8 cellular contexts compared by ENCODE assay signal in the genomic region with DNA sequence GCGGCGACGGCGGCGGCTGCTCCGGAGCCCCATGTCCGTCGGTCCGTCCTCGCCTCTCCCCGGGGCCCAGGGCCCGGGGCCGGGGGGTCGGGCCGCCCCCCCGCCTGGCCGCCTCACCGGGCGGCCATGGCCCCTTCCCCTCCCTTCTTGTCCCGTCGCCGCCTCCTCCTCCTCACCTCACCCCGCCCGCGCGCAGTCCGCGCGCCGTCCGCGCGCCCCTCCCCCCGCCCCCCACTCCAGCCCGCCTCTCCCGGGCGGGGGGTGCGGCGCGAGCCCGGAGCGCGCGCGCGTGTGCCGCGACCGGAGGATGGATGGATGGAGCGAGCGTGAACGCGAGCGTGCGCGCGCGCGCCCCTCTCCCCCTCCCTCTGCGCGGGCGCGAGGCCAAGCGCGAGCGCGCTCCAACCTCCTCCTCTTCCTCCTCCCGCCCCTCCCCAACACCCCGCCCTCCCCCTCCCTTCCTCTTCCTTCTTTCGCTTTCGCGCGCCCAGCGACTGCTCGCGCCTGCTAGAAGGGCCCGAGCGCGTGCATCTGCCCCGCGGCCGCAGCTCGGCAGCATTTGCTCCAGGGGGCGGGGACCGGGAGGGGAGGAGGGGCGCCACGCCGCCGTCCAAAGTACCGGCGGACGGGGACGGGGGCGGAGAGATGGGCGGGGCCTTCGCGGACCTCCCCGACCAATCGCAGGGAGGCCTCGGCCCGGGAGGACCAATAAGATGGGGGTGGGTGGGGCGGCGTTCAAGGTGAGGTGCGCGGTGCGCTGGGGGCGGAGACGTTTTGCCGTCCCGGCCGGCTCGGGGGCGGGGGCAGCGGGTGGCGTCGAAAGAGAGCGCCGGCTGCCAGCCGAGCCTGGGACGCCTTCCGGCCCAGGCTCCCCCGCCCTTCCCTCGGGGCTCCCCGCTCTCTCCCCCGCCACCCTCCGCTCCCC. TPM values are rescaled to one million over a fixed set of nuclear protein-coding genes. Genes with fewer than 3 reads are reported as not detected.
DNase-seq lines count a peak whose midpoint lies in the region; ATAC-seq and TF ChIP-seq lines count a peak whose summit lies in the region.

A gene with protein sequence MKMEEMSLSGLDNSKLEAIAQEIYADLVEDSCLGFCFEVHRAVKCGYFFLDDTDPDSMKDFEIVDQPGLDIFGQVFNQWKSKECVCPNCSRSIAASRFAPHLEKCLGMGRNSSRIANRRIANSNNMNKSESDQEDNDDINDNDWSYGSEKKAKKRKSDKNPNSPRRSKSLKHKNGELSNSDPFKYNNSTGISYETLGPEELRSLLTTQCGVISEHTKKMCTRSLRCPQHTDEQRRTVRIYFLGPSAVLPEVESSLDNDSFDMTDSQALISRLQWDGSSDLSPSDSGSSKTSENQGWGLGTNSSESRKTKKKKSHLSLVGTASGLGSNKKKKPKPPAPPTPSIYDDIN (minus strand): TSS at position 332 of the 925 bp plus-strand sequence. CDS start 1,814 bp downstream, outside the sequence.

- no peak for TF ChIP-seq CTCF in Peyer's patch (IDR thresholded peaks at IDR 0.05)

- peak; percentile 60 for ATAC-seq in GM21723 (IDR thresholded peaks at IDR 0.05; ENCODE audit: unreplicated experiment)
- peak; percentile 90 for ATAC-seq in esophagus mucosa

- peaks cover 27% of the 10 kb centered on the region for H3K36me3 ChIP-seq in KOPT-K1 (ENCODE audit: insufficient read depth, low read length)
- H3K36me3 ChIP-seq in Peyer's patch: peaks cover 0 to 25% (median 0%) of the 10 kb centered on the region in 3 donors

- peaks cover 0 to 40% (median 6%) of the 10 kb centered on the region in 4 donors for H3K4me1 ChIP-seq in Peyer's patch

- peak within 1 kb of the TSS; percentile 95 for H3K27ac ChIP-seq in KOPT-K1 (ENCODE audit: low read depth, low read length, poor library complexity, severe bottlenecking)
- peak within 1 kb of the TSS; percentile 99 to 100 (median 99) for H3K27ac ChIP-seq in Peyer's patch

- peak in 1 of 2 donors; percentile 47 for TF ChIP-seq POLR2A in Peyer's patch (IDR thresholded peaks at IDR 0.05)

- H3K9me3 ChIP-seq in KOPT-K1 (ENCODE audit: insufficient read depth, low read length, poor library complexity, severe bottlenecking): no peaks in the 10 kb centered on the region
- no peaks in the 10 kb centered on the region for H3K9me3 ChIP-seq in Peyer's patch

- no peaks in the 10 kb centered on the region for H3K27me3 ChIP-seq in Peyer's patch

- DNase-seq in DMS53 (lab: John Stamatoyannopoulos, UW) (peak; percentile 100), Peyer's patch (peak; percentile 100), myocyte (ENCODE audit: low read depth) (peak; percentile 98)
- peak; percentile 99 for DNase-seq in activated T-cell treated with anti-CD3 and anti-CD28 coated beads, Interleukin-2, amount 50 U/mL, for 48 hours
- DNase-seq in stimulated activated CD8-positive, alpha-beta memory T cell treated with anti-CD3 and anti-CD28 coated beads, Interleukin-7, amount 100 ng/mL, for 4 hours (ENCODE audit: low read depth in 2 of 2): peak; percentile 99 to 100

- peak within 1 kb of the TSS; percentile 87 to 98 (median 96) for H3K4me3 ChIP-seq in Peyer's patch

RNA-seq across cellular contexts. Expression of the gene that starts here (rescaled TPM):
- total RNA-seq in Peyer's patch (10 to 100 TPM; 51.7 to 92.6 (median 65.7) TPM), esophagus mucosa (61.6 TPM), myocyte (55.4 and 60.5 TPM in 2 replicates)
- 49.3 TPM for polyA plus RNA-seq in myocyte (2012)

Comparison
In these comparisons a context has a peak if more than half of its experiments do, and no peak if none do; other contexts are left out.
1. Peak in every context shown above with its lines: DNase-seq, ATAC-seq, H3K4me3 ChIP-seq and H3K27ac ChIP-seq.